10 cellular contexts compared by ENCODE assay signal in genomic region chr17:31319253-31319661, GRCh38. TPM values are rescaled to one million over a fixed set of nuclear protein-coding genes. Genes with fewer than 3 reads are reported as not detected.
DNase-seq lines count a peak whose midpoint lies in the region; ATAC-seq and TF ChIP-seq lines count a peak whose summit lies in the region.
"Had no signal": no experiment of that assay in that cellular context is flagged by ENCODE, and none has a peak within 500 bp of the region (broad histone marks: within the 10 kb centered on the region; RNA-seq: fewer than 3 reads in every experiment).

No MANE protein-coding gene starts in this region.

- TF ChIP-seq CTCF in heart right ventricle (IDR thresholded peaks at IDR 0.05) (no peak), esophagus squamous epithelium (IDR thresholded peaks at IDR 0.05) (no peak), vagina (IDR thresholded peaks at IDR 0.05) (no peak)

- intact Hi-C loops in right cardiac atrium (cut with DNase I), result no loop called here
- intact Hi-C loops in heart right ventricle (cut with DNase I), result no loop called here
- intact Hi-C loops in esophagus squamous epithelium (cut with DNase I), result no loop called here
- intact Hi-C loops in vagina (cut with DNase I), result no loop called here

- no peaks in the 10 kb centered on the region for H3K4me1 ChIP-seq in right cardiac atrium (ENCODE audit: control insufficient read depth, insufficient read depth, low read length)
- H3K4me1 ChIP-seq in heart right ventricle, result peaks cover 0 to 53% (median 7%) of the 10 kb centered on the region in 9 donors
- peaks cover 0 to 12% (median 0%) of the 10 kb centered on the region in 3 donors for H3K4me1 ChIP-seq in esophagus squamous epithelium
- peaks cover 5% of the 10 kb centered on the region for H3K4me1 ChIP-seq in vagina

- H3K36me3 ChIP-seq in heart right ventricle (peaks cover 0 to 4% (median 0%) of the 10 kb centered on the region in 9 donors), esophagus squamous epithelium (no peaks in the 10 kb centered on the region), vagina (no peaks in the 10 kb centered on the region)

- H3K27ac ChIP-seq in right cardiac atrium (ENCODE audit: low read length) (no peak overlapping the region), heart right ventricle (peak overlapping the region in 5 of 10 donors; percentile 57 to 89 (median 72)), esophagus squamous epithelium (peak overlapping the region in 3 of 4 donors; percentile 57 to 82 (median 64)), vagina (peak overlapping the region; percentile 23)

- H3K9me3 ChIP-seq in right cardiac atrium (ENCODE audit: control insufficient read depth, low read length) (no peaks in the 10 kb centered on the region), heart right ventricle (no peaks in the 10 kb centered on the region), esophagus squamous epithelium (no peaks in the 10 kb centered on the region), vagina (no peaks in the 10 kb centered on the region)

- WGBS in right cardiac atrium, result 87% methylated on average over 2 of the region's 2 CpGs
- 90 to 92% methylated on average over 2 of the region's 2 CpGs for WGBS in heart right ventricle, 2 donors
- WGBS in esophagus squamous epithelium, 2 donors, result 68 to 89% methylated on average over 2 of the region's 2 CpGs

- H3K4me3 ChIP-seq in right cardiac atrium (ENCODE audit: low read length) (peak overlapping the region; percentile 25), heart right ventricle (peak overlapping the region in 4 of 10 donors; percentile 20 to 57 (median 33)), esophagus squamous epithelium (peak overlapping the region in 3 of 4 donors; percentile 5 to 45 (median 32)), vagina (no peak overlapping the region)

- H3K27me3 ChIP-seq in right cardiac atrium (ENCODE audit: control insufficient read depth, insufficient read depth) (no peaks in the 10 kb centered on the region), heart right ventricle (no peaks in the 10 kb centered on the region), esophagus squamous epithelium (no peaks in the 10 kb centered on the region), vagina (no peaks in the 10 kb centered on the region)

- TF ChIP-seq POLR2A in esophagus squamous epithelium (IDR thresholded peaks at IDR 0.05), result no peak
- TF ChIP-seq POLR2A in vagina (IDR thresholded peaks at IDR 0.05), result no peak

- no peak for DNase-seq in right cardiac atrium
- DNase-seq in heart right ventricle, result no peak
- DNase-seq in OCI-M1 (lab: John Stamatoyannopoulos, UW), result peak; percentile 63
- no peak for DNase-seq in esophagus squamous epithelium (lab: John Stamatoyannopoulos, UW)
- no peak for DNase-seq in vagina (ENCODE audit: extremely low spot score in 2 of 2)
- no peak for DNase-seq in AG08395 (ENCODE audit: low spot score)
- DNase-seq: erythroblast, NCI-H774 had no signal

- ATAC-seq in right cardiac atrium, result no peak
- ATAC-seq in heart right ventricle, result no peak
- ATAC-seq in HG02642 (IDR thresholded peaks at IDR 0.05; ENCODE audit: poor library complexity, unreplicated experiment), result no peak
- ATAC-seq in GM21619 (IDR thresholded peaks at IDR 0.05; ENCODE audit: unreplicated experiment), result no peak

RNA-seq across cellular contexts. Expression of gene EVI2A, which starts 2.2 kb away (rescaled TPM):
- total RNA-seq in right cardiac atrium (1 to 10 TPM; 3.0 to 6.9 (median 4.2) TPM), heart right ventricle (1 to 10 TPM in 7 of 10 donors, under 1 TPM in 3; 0.50 to 9.0 (median 1.3) TPM), esophagus squamous epithelium (10 to 100 TPM in 1 of 4 donors, 1 to 10 TPM in 2, under 1 TPM in 1; 0.68 to 11.1 (median 3.3) TPM), vagina (0.98 TPM)
- polyA plus RNA-seq in right cardiac atrium (2.2 TPM), heart right ventricle (1 to 10 TPM; 2.0 to 2.3 TPM)

RNA-seq across cellular contexts. Expression of gene EVI2B, which starts 5.4 kb away (rescaled TPM):
- total RNA-seq in right cardiac atrium, result 10 to 100 TPM in 1 of 4 donors, 1 to 10 TPM in 3; 2.5 to 10.4 (median 5.7) TPM
- 2.0 TPM for polyA plus RNA-seq in right cardiac atrium
- 10 to 100 TPM in 1 of 10 donors, 1 to 10 TPM in 8, under 1 TPM in 1; 0.77 to 14.2 (median 1.5) TPM for total RNA-seq in heart right ventricle
- polyA plus RNA-seq in heart right ventricle, result 1 to 10 TPM; 1.8 to 2.2 TPM
- total RNA-seq in esophagus squamous epithelium, result 10 to 100 TPM in 1 of 4 donors, 1 to 10 TPM in 3; 1.7 to 13.4 (median 4.2) TPM
- 11.0 TPM for total RNA-seq in vagina

RNA-seq across cellular contexts. Expression of gene OMG, which starts 22.2 kb away (rescaled TPM):
- total RNA-seq in right cardiac atrium (not detected), heart right ventricle (under 1 TPM in 3 of 10 donors, not detected in 7; 0.36 to 0.77 (median 0.75) TPM), esophagus squamous epithelium (under 1 TPM in 1 of 4 donors, not detected in 3; 0.76 TPM), vagina (not detected)
- polyA plus RNA-seq in right cardiac atrium (0.14 TPM), heart right ventricle (under 1 TPM; 0.07 to 0.22 TPM)

Comparison
In these comparisons a context has a peak if more than half of its experiments do, and no peak if none do; other contexts are left out.
1. H3K4me3 ChIP-seq: peak in right cardiac atrium (single experiment) and esophagus squamous epithelium (3 of 4); none in vagina (0 of 2).